ENCODE assay signal across 1 cellular context in the genomic region with DNA sequence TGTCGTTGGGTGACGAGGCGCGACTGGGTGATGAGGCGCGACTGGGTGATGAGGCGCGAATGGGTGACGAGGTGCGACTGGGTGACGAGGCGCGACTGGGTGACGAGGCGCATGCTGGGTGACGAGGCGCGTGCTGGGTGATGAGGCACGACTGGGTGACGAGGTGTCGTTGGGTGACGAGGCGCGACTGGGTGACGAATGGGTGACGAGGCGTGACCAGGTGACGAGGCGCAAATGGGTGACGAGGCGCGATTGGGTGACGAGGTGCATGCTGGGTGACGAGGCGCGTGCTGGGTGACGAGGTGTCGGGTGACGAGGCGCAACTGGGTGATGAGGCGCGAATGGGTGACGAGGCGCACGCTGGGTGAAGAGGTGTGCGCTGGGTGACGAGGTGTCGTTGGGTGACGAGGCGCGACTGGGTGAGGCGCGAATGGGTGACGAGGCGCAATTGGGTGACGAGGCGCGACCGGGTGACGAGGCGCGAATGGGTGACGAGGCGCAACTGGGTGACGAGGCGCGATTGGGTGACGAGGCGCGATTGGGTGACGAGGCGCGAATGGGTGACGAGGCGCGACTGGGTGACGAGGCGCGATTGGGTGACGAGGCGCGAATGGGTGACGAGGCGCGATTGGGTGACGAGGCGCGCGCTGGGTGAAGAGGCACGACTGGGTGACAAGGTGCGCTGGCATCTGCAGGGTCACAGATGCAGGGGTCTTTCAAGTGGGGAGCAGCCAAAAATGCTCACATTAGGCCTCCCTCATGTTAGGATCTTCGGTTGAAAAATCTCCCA.
A peak's percentile ranks its signal among the peaks of the same experiment; 100 is the strongest.
TF ChIP-seq lines count a peak whose summit lies in the region.

No MANE protein-coding gene starts in this region.

TF ChIP-seq in GM12878, 131 proteins besides CTCF, POLR2A, EP300 and RAD21:
- TF ChIP-seq, protein P1, sequence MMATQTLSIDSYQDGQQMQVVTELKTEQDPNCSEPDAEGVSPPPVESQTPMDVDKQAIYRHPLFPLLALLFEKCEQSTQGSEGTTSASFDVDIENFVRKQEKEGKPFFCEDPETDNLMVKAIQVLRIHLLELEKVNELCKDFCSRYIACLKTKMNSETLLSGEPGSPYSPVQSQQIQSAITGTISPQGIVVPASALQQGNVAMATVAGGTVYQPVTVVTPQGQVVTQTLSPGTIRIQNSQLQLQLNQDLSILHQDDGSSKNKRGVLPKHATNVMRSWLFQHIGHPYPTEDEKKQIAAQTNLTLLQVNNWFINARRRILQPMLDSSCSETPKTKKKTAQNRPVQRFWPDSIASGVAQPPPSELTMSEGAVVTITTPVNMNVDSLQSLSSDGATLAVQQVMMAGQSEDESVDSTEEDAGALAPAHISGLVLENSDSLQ (IDR thresholded peaks at IDR 0.05), result no peak
- TF ChIP-seq KLF5 (IDR thresholded peaks at IDR 0.05; ENCODE audit: partially characterized antibody), result no peak
- TF ChIP-seq, protein P2, sequence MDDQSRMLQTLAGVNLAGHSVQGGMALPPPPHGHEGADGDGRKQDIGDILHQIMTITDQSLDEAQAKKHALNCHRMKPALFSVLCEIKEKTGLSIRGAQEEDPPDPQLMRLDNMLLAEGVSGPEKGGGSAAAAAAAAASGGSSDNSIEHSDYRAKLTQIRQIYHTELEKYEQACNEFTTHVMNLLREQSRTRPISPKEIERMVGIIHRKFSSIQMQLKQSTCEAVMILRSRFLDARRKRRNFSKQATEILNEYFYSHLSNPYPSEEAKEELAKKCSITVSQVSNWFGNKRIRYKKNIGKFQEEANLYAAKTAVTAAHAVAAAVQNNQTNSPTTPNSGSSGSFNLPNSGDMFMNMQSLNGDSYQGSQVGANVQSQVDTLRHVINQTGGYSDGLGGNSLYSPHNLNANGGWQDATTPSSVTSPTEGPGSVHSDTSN (IDR thresholded peaks at IDR 0.05; ENCODE audit: insufficient replicate concordance, low read depth, low read length), result peak; percentile 11
